In genomic region chr16:18385285-18385684, GRCh38 we compare ENCODE assay signal across 8 cellular contexts. TPM values are rescaled to one million over a fixed set of nuclear protein-coding genes. Genes with fewer than 3 reads are reported as not detected.
DNase-seq lines count a peak whose midpoint lies in the region; ATAC-seq, FAIRE-seq and TF ChIP-seq lines count a peak whose summit lies in the region.
"Not testable (repeated sequence)": the region's sequence is repeated elsewhere in the genome, so short reads cannot be mapped to it uniquely, and the experiment has no call there.
"Had no signal": no experiment of that assay in that cellular context is flagged by ENCODE, and none has a peak within 500 bp of the region (broad histone marks: within the 10 kb centered on the region; RNA-seq: fewer than 3 reads in every experiment).

No MANE protein-coding gene starts in this region.

- BruUV-seq in HepG2 (replicated peaks; lab: Mats Ljungman, UMichigan), result not testable (repeated sequence)

- H3K9me3 ChIP-seq in HepG2 (ENCODE audit: low read length), result not testable (repeated sequence)

- TF ChIP-seq CTCF in HepG2 (CRISPR knock-in tag; IDR thresholded peaks at IDR 0.05), result not testable (repeated sequence)

- FAIRE-seq in HepG2 (lab: Jason Lieb, UNC), result not testable (repeated sequence)

- not testable (repeated sequence) for H3K36me3 ChIP-seq in HepG2 (replicated peaks in 1 of 2; ENCODE audit: control insufficient read depth in 1 of 2, insufficient read depth in 2 of 2, low read length in 2 of 2)

- not testable (repeated sequence) for H3K9me3 Mint-ChIP-seq in central memory CD8-positive, alpha-beta T cell; stimulated activated naive CD8-positive, alpha-beta T cell treated with anti-CD3 and anti-CD28 coated beads, Interleukin-15, amount 100 ng/mL, for 72 hours

- H3K4me2 ChIP-seq in HepG2 (ENCODE audit: low read depth, low read length), result not testable (repeated sequence)

- H3K27ac ChIP-seq in HepG2 (ENCODE audit: extremely low read length, insufficient read depth, low read length), result not testable (repeated sequence)

- CTCF ChIA-PET in HepG2 (lab: Yijun Ruan, JAX; ENCODE audit: low intra/inter-chr PET ratio, low total read pairs), result not testable (repeated sequence)

- H2AFZ ChIP-seq in HepG2 (ENCODE audit: low read length), result not testable (repeated sequence)

- TF ChIP-seq EP300 in HepG2 (IDR thresholded peaks at IDR 0.05; ENCODE audit: low read depth in 2 of 2, low read length in 2 of 2); HepG2 (CRISPR knock-in tag; IDR thresholded peaks at IDR 0.05; ENCODE audit: borderline replicate concordance): not testable (repeated sequence)

- peak; percentile 25 for DNase-seq in activated CD4-positive, CD25-positive, alpha-beta regulatory T cell treated with anti-CD3 and anti-CD28 coated beads, Interleukin-2, amount 50 U/mL, for 72 hours
- peak in 1 of 2 donors; percentile 9 for DNase-seq in central memory CD8-positive, alpha-beta T cell (ENCODE audit: low spot score in 2 of 2)
- not testable (repeated sequence) for DNase-seq in left colon; HepG2 (ENCODE audit: low spot score)
- peak in 1 of 2 donors; percentile 10 for DNase-seq in stimulated activated naive CD8-positive, alpha-beta T cell treated with anti-CD3 and anti-CD28 coated beads, Interleukin-15, amount 100 ng/mL, for 72 hours

- not testable (repeated sequence) for TF ChIP-seq RAD21 in HepG2 (CRISPR knock-in tag; IDR thresholded peaks at IDR 0.05)

- H3K4me3 ChIP-seq in HepG2 (replicated peaks in 1 of 3; ENCODE audit: insufficient read depth in 1 of 3, low read depth in 2 of 3, low read length in 3 of 3), result not testable (repeated sequence)

- 78% methylated on average over 24 of the region's 33 CpGs for WGBS in HepG2 (ENCODE audit: low lambda C conversion rate)

- H3K4me1 Mint-ChIP-seq in central memory CD8-positive, alpha-beta T cell; stimulated activated naive CD8-positive, alpha-beta T cell treated with anti-CD3 and anti-CD28 coated beads, Interleukin-15, amount 100 ng/mL, for 72 hours: not testable (repeated sequence)

- H3K36me3 Mint-ChIP-seq in central memory CD8-positive, alpha-beta T cell (ENCODE audit: insufficient read depth), result not testable (repeated sequence)

- intact Hi-C loops in left colon (cut with DNase I, micrococcal nuclease); HepG2 (cut with micrococcal nuclease; ENCODE audit: unreplicated experiment): not testable (repeated sequence)

- in situ Hi-C loops in HepG2 (cut with HindIII; ENCODE audit: extremely low pct_ligation_motif_present, low pct_unique_long_range_greater_than_20kb), result not testable (repeated sequence)

- not testable (repeated sequence) for H3K27me3 Mint-ChIP-seq in central memory CD8-positive, alpha-beta T cell; stimulated activated naive CD8-positive, alpha-beta T cell treated with anti-CD3 and anti-CD28 coated beads, Interleukin-15, amount 100 ng/mL, for 72 hours

- H3K79me2 ChIP-seq in HepG2 (ENCODE audit: insufficient read depth, low read length), result not testable (repeated sequence)

- not testable (repeated sequence) for TF ChIP-seq POLR2A in HepG2 (IDR thresholded peaks at IDR 0.05; ENCODE audit: insufficient read depth in 1 of 2, low read depth in 2 of 2, low read length in 2 of 2)

- not testable (repeated sequence) for H3K4me3 Mint-ChIP-seq in central memory CD8-positive, alpha-beta T cell; stimulated activated naive CD8-positive, alpha-beta T cell treated with anti-CD3 and anti-CD28 coated beads, Interleukin-15, amount 100 ng/mL, for 72 hours

- H3K4me1 ChIP-seq in HepG2 (ENCODE audit: insufficient read depth, low read length), result not testable (repeated sequence)

- H3K27ac Mint-ChIP-seq in central memory CD8-positive, alpha-beta T cell (ENCODE audit: low read depth); stimulated activated naive CD8-positive, alpha-beta T cell treated with anti-CD3 and anti-CD28 coated beads, Interleukin-15, amount 100 ng/mL, for 72 hours: not testable (repeated sequence)

- H4K20me1 ChIP-seq in HepG2 (ENCODE audit: insufficient read depth, low read length), result not testable (repeated sequence)

- POLR2A ChIA-PET in HepG2 (lab: Yijun Ruan, JAX), result not testable (repeated sequence)

- not testable (repeated sequence) for H3K9ac ChIP-seq in HepG2 (ENCODE audit: insufficient read depth, low read depth, low read length)

- ATAC-seq in central memory CD8-positive, alpha-beta T cell (replicated peaks; ENCODE audit: extremely low read depth, poor library complexity, severe bottlenecking), result peak; percentile 21
- ATAC-seq in esophagus mucosa (peak; percentile 55), left colon (peak; percentile 29), HepG2 (peak; percentile 11)
- peak; percentile 38 for ATAC-seq in stimulated activated naive CD8-positive, alpha-beta T cell treated with anti-CD3 and anti-CD28 coated beads, Interleukin-15, amount 100 ng/mL, for 72 hours

- not testable (repeated sequence) for H3K27me3 ChIP-seq in HepG2 (ENCODE audit: control insufficient read depth in 1 of 2, insufficient read depth in 2 of 2, low read length in 2 of 2)

RNA-seq across cellular contexts. Expression of gene NPIPA8, which starts 48.7 kb away (rescaled TPM):
- total RNA-seq in esophagus mucosa (5.8 TPM), left colon (under 1 TPM; 0.52 to 0.59 TPM), HepG2 (2016; rRNA removed; fragmentation: Illumina TruSeq; extraction: Trizol) (0.24 TPM in 2 replicates)
- 0.71 TPM in 2 replicates for total RNA-seq in HepG2 (2016; cell fraction: cytosol; rRNA removed; fragmentation: Illumina TruSeq; extraction: Trizol; ENCODE audit: low read depth)
- total RNA-seq in HepG2 (2016; cell fraction: insoluble cytoplasmic fraction; rRNA removed; fragmentation: Illumina TruSeq; extraction: Trizol), result 0.19 and 0.41 TPM in 2 replicates
- total RNA-seq in HepG2 (2016; cell fraction: membrane; rRNA removed; fragmentation: Illumina TruSeq; extraction: Trizol), result 0.25 and 0.38 TPM in 2 replicates
- 0.25 and 1.1 TPM in 2 replicates for total RNA-seq in HepG2 (2016; cell fraction: nucleus; rRNA removed; fragmentation: Illumina TruSeq; extraction: Trizol)
- 0.34 and 0.38 TPM in 2 replicates for polyA plus RNA-seq in HepG2 (2011; rRNA removed)
- 12.0 and 19.0 TPM in 2 replicates for polyA plus RNA-seq in HepG2 (2011; cell fraction: cytosol; rRNA removed)
- 0.85 and 1.4 TPM in 2 replicates for polyA plus RNA-seq in HepG2 (2011; cell fraction: nucleus; rRNA removed)
- polyA plus RNA-seq in HepG2 (2012), result 0.35 and 0.57 TPM in 2 replicates
- 0.77 TPM in 1 of 2 replicates, not detected in the other for polyA plus RNA-seq in HepG2 (2016; cell fraction: cytosol; fragmentation: Illumina TruSeq; extraction: Trizol; ENCODE audit: low read depth)
- polyA plus RNA-seq in HepG2 (2016; cell fraction: insoluble cytoplasmic fraction; fragmentation: Illumina TruSeq; extraction: Trizol; ENCODE audit: low read depth), result 0.47 TPM in 1 of 2 replicates, not detected in the other
- 0.13 and 0.27 TPM in 2 replicates for polyA plus RNA-seq in HepG2 (2016; cell fraction: membrane; fragmentation: Illumina TruSeq; extraction: Trizol; ENCODE audit: low read depth)
- 1.2 and 2.4 TPM in 2 replicates for polyA plus RNA-seq in HepG2 (2016; cell fraction: nucleus; fragmentation: Illumina TruSeq; extraction: Trizol; ENCODE audit: insufficient read depth, low read depth)
- 0.22 and 0.23 TPM in 2 replicates for polyA minus RNA-seq in HepG2 (2011; rRNA and poly(A)+ RNA removed; ENCODE audit: low replicate concordance)
- 0.49 TPM in 1 of 2 replicates, not detected in the other for polyA minus RNA-seq in HepG2 (2011; cell fraction: cytosol; rRNA and poly(A)+ RNA removed)
- 0.50 and 1.5 TPM in 2 replicates for polyA minus RNA-seq in HepG2 (2011; cell fraction: nucleus; rRNA and poly(A)+ RNA removed)
- total RNA-seq: CD4-positive, CD25-positive, alpha-beta regulatory T cell; GM12878 had no signal
